ENCODE assay signal across 8 cellular contexts in genomic region chr12:122880668-122881067, GRCh38. TPM values are rescaled to one million over a fixed set of nuclear protein-coding genes. Genes with fewer than 3 reads are reported as not detected.
DNase-seq lines count a peak whose midpoint lies in the region; ATAC-seq and TF ChIP-seq lines count a peak whose summit lies in the region.

No MANE protein-coding gene starts in this region.

- H3K4me3 ChIP-seq in mammary epithelial cell (replicated peaks in 1 of 3; ENCODE audit: insufficient read depth in 1 of 3, low read depth in 2 of 3, low read length in 3 of 3) = no peak overlapping the region
- no peak overlapping the region for H3K4me3 ChIP-seq in Panc1 (ENCODE audit: low read depth in 2 of 2, low read length in 2 of 2)
- peak overlapping the region; percentile 55 for H3K4me3 ChIP-seq in neural cell (ENCODE audit: low read length)

- TF ChIP-seq RAD21 in neural cell (conservative IDR thresholded peaks at IDR 0.05) = peak; percentile 80

- no peak overlapping the region for H2AFZ ChIP-seq in mammary epithelial cell (ENCODE audit: low read depth, low read length)
- H2AFZ ChIP-seq in neural cell (ENCODE audit: low read depth, low read length) = peak overlapping the region; percentile 29

- H3K27ac Mint-ChIP-seq in MCF 10A (ENCODE audit: low read depth, unreplicated experiment) = peak overlapping the region; percentile 62

- H3K27me3 Mint-ChIP-seq in MCF 10A (ENCODE audit: insufficient read depth, unreplicated experiment) = no peaks in the 10 kb centered on the region

- no peak overlapping the region for H3K4me2 ChIP-seq in mammary epithelial cell (ENCODE audit: insufficient read depth, low read depth, low read length)
- peak overlapping the region; percentile 43 for H3K4me2 ChIP-seq in neural cell (ENCODE audit: low read length)

- no peaks in the 10 kb centered on the region for H3K9me3 Mint-ChIP-seq in MCF 10A (ENCODE audit: unreplicated experiment)

- BruUV-seq in MCF 10A (replicated peaks; lab: Mats Ljungman, UMichigan) (no TSS peak), mammary epithelial cell (replicated peaks; lab: Mats Ljungman, UMichigan) (no TSS peak), Panc1 (replicated peaks; lab: Mats Ljungman, UMichigan) (no TSS peak)

- intact Hi-C loops in MCF 10A (cut with micrococcal nuclease) = no loop called here
- intact Hi-C loops in mammary epithelial cell (cut with micrococcal nuclease) = no loop called here
- intact Hi-C loops in Panc1 (cut with micrococcal nuclease; ENCODE audit: unreplicated experiment) = no loop called here

- H3K27me3 ChIP-seq in mammary epithelial cell (ENCODE audit: insufficient read depth, low read length) (no peaks in the 10 kb centered on the region), Panc1 (ENCODE audit: control insufficient read depth, insufficient read depth, low read length) (no peaks in the 10 kb centered on the region), neural cell (ENCODE audit: insufficient read depth, low read depth, low read length) (no peaks in the 10 kb centered on the region)

- ATAC-seq in Panc1 (peak; percentile 86), HG03175 (IDR thresholded peaks at IDR 0.05; ENCODE audit: unreplicated experiment) (no peak), HG02610 (IDR thresholded peaks at IDR 0.05; ENCODE audit: unreplicated experiment) (no peak)

- H3K4me1 ChIP-seq in mammary epithelial cell (ENCODE audit: insufficient read depth, low read length) = peaks cover 27% of the 10 kb centered on the region
- peaks cover 95% of the 10 kb centered on the region for H3K4me1 ChIP-seq in Panc1 (ENCODE audit: control insufficient read depth, insufficient read depth, low read length)

- in situ Hi-C loops in mammary epithelial cell (cut with MboI; ENCODE audit: low sequenced_read_pairs in 2 of 2) = loop anchor here in 1 of 2 donors (25.0 kb wide), 1 partner anchor 357 kb away; the partner anchor contains the start of genes MPHOSPH9 and MTRFR
- in situ Hi-C loops in Panc1 (cut with HindIII; ENCODE audit: low pct_unique_long_range_greater_than_20kb, low sequenced_read_pairs) = no loop called here

- POLR2A ChIA-PET in MCF 10A (lab: Yijun Ruan, JAX) = interaction anchor here (1.3 to 2.5 kb wide), 2 partner anchors 9 to 13 kb away, joined by 3 to 10 read pairs; no protein-coding TSS in a partner anchor
- POLR2A ChIA-PET in Panc1 (lab: Charles Lee) = interaction anchor here (0.7 to 1.1 kb wide), 2 partner anchors 8 to 95 kb away, joined by 3 to 4 read pairs; no protein-coding TSS in a partner anchor

- H3K79me2 ChIP-seq in mammary epithelial cell (ENCODE audit: insufficient read depth, low read length) = peaks cover 98% of the 10 kb centered on the region
- H3K79me2 ChIP-seq in neural cell (replicated peaks; ENCODE audit: insufficient read depth, low read length) = peaks cover 66% of the 10 kb centered on the region

- TF ChIP-seq POLR2A in erythroblast (IDR thresholded peaks at IDR 0.05; ENCODE audit: low read length) = no peak

- peaks cover 2% of the 10 kb centered on the region for H4K20me1 ChIP-seq in mammary epithelial cell (ENCODE audit: insufficient read depth, low read length)
- H4K20me1 ChIP-seq in neural cell (ENCODE audit: insufficient read depth) = no peaks in the 10 kb centered on the region

- H3K27ac ChIP-seq in mammary epithelial cell (ENCODE audit: insufficient read depth, low read depth, low read length) (no peak overlapping the region), Panc1 (ENCODE audit: low read length) (peak overlapping the region; percentile 100), neural cell (ENCODE audit: low read length) (peak overlapping the region; percentile 92)

- DNase-seq in MCF 10A (ENCODE audit: unreplicated experiment) (peak; percentile 46), mammary epithelial cell (no peak), Panc1 (ENCODE audit: low read depth, low spot score) (no peak), erythroblast (lab: John Stamatoyannopoulos, UW) (peak; percentile 66 to 69), NCI-H748 treated with DMSO at 0.1 percent for 48 hours (lab: John Stamatoyannopoulos, UW) (no peak)

- H3K36me3 ChIP-seq in mammary epithelial cell (ENCODE audit: insufficient read depth, low read length) (peaks cover 12% of the 10 kb centered on the region), Panc1 (ENCODE audit: control insufficient read depth, insufficient read depth, low read length) (peaks cover 2% of the 10 kb centered on the region; the same call in 1 of the 2 replicates), neural cell (ENCODE audit: insufficient read depth, low read length) (no peaks in the 10 kb centered on the region)

- no peak overlapping the region for H3K4me3 Mint-ChIP-seq in MCF 10A (ENCODE audit: unreplicated experiment)

- H3K9ac ChIP-seq in mammary epithelial cell (ENCODE audit: insufficient read depth, low read length) = no peak overlapping the region
- H3K9ac ChIP-seq in neural cell (ENCODE audit: low read length) = peak overlapping the region; percentile 63

- H3K9me3 ChIP-seq in mammary epithelial cell (replicated peaks; ENCODE audit: insufficient read depth, low read length) = no peaks in the 10 kb centered on the region
- no peaks in the 10 kb centered on the region for H3K9me3 ChIP-seq in Panc1 (ENCODE audit: control insufficient read depth, insufficient read depth, low read depth, low read length)
- no peaks in the 10 kb centered on the region for H3K9me3 ChIP-seq in neural cell (ENCODE audit: low read length)

- peaks cover 12% of the 10 kb centered on the region for H3K36me3 Mint-ChIP-seq in MCF 10A (ENCODE audit: insufficient read depth, unreplicated experiment)

- H3K4me1 Mint-ChIP-seq in MCF 10A (ENCODE audit: insufficient read depth, unreplicated experiment) = peaks cover 16% of the 10 kb centered on the region

- dilution Hi-C loops in mammary epithelial cell (cut with HindIII; ENCODE audit: low sequenced_read_pairs) = loop anchor here (5.0 kb wide), 1 partner anchor 67 kb away; no protein-coding TSS in a partner anchor

- CTCF ChIA-PET in MCF 10A (lab: Yijun Ruan, JAX) = interaction anchor here (0.6 to 1.1 kb wide), 2 partner anchors 9 to 66 kb away, joined by 3 to 7 read pairs; no protein-coding TSS in a partner anchor
- CTCF ChIA-PET in mammary epithelial cell (lab: Charles Lee; ENCODE audit: low non-redundant PET) = no interaction called here
- CTCF ChIA-PET in Panc1 (lab: Charles Lee) = interaction anchor here (1.4 kb wide), 1 partner anchor 20 kb away, joined by 7 read pairs; no protein-coding TSS in a partner anchor

- TF ChIP-seq EP300 in neural cell (conservative IDR thresholded peaks at IDR 0.05; ENCODE audit: poor library complexity, severe bottlenecking) = no peak

- peaks cover 4% of the 10 kb centered on the region for H3F3A ChIP-seq in neural cell (ENCODE audit: insufficient read depth, low read length, poor library complexity, severe bottlenecking)

- WGBS in mammary epithelial cell (ENCODE audit: low coverage, missing lambda C conversion rate) = 86% methylated on average over 8 of the region's 8 CpGs

- TF ChIP-seq CTCF in MCF 10A (IDR thresholded peaks at IDR 0.05; ENCODE audit: unreplicated experiment) (no peak), mammary epithelial cell (conservative IDR thresholded peaks at IDR 0.05 in 1 of 2, IDR thresholded peaks at IDR 0.05 in 1 of 2; ENCODE audit: extremely low read depth in 1 of 2, insufficient read depth in 1 of 2, low read depth in 1 of 2, low read length in 2 of 2) (peak in 1 of 2 donors; percentile 37), Panc1 (IDR thresholded peaks at IDR 0.05) (peak; percentile 86), neural cell (IDR thresholded peaks at IDR 0.05; ENCODE audit: poor library complexity, severe bottlenecking) (peak; percentile 85)

- no peaks in the 10 kb centered on the region for H3K9me2 ChIP-seq in neural cell (ENCODE audit: insufficient read depth, low read length)

TF ChIP-seq in neural cell, 6 proteins besides CTCF, POLR2A, EP300 and RAD21 (continues in another document):
- TF ChIP-seq TAF1 (IDR thresholded peaks at IDR 0.05; ENCODE audit: low read depth) (no peak), POLR2AphosphoS5 (IDR thresholded peaks at IDR 0.05) (no peak), SMC3 (conservative IDR thresholded peaks at IDR 0.05; ENCODE audit: poor library complexity) (peak; percentile 81), REST (IDR thresholded peaks at IDR 0.05; ENCODE audit: borderline replicate concordance) (peak; percentile 38), EZH2 (IDR thresholded peaks at IDR 0.05; ENCODE audit: borderline replicate concordance, insufficient read depth, low read length, poor library complexity, severe bottlenecking) (no peak)

RNA-seq across cellular contexts. Expression of gene VPS37B, which starts 15.3 kb away (rescaled TPM):
- total RNA-seq in MCF 10A (2022) = 33.8 and 37.6 TPM in 2 replicates
- 10 to 100 TPM; 30.8 to 60.7 TPM for total RNA-seq in mammary epithelial cell
- 56.7 TPM for polyA plus RNA-seq in mammary epithelial cell
- polyA minus RNA-seq in mammary epithelial cell = 35.7 TPM
- 76.7 TPM for total RNA-seq in Panc1 (2021; ENCODE audit: unreplicated experiment)
- 70.8 TPM for polyA plus RNA-seq in Panc1 (2012; ENCODE audit: insufficient read length)
- 30.2 and 36.7 TPM in 2 replicates for polyA plus RNA-seq in neural cell
- 44.3 and 46.3 TPM in 2 replicates for polyA minus RNA-seq in neural cell

RNA-seq across cellular contexts. Expression of gene HIP1R, which starts 45.4 kb away (rescaled TPM):
- 41.6 and 44.6 TPM in 2 replicates for total RNA-seq in MCF 10A (2022)
- 10 to 100 TPM; 52.1 to 59.7 TPM for total RNA-seq in mammary epithelial cell
- polyA plus RNA-seq in mammary epithelial cell = 22.5 TPM
- polyA minus RNA-seq in mammary epithelial cell = 105 TPM
- total RNA-seq in Panc1 (2021; ENCODE audit: unreplicated experiment) = 36.7 TPM
- 32.8 TPM for polyA plus RNA-seq in Panc1 (2012; ENCODE audit: insufficient read length)
- polyA plus RNA-seq in neural cell = 270 and 297 TPM in 2 replicates
- 112 and 136 TPM in 2 replicates for polyA minus RNA-seq in neural cell

Comparison
In these comparisons a context has a peak if more than half of its experiments do, and no peak if none do; other contexts are left out.
1. DNase-seq: peak in MCF 10A (single experiment) and erythroblast (2 of 2); none in mammary epithelial cell (single experiment), Panc1 (single experiment) and NCI-H748 treated with DMSO at 0.1 percent for 48 hours (single experiment).